Comparison of ENCODE assay signal across 8 cellular contexts in genomic region chr13:28495586-28496564, GRCh38. TPM values are rescaled to one million over a fixed set of nuclear protein-coding genes. Genes with fewer than 3 reads are reported as not detected.
A peak's percentile ranks its signal among the peaks of the same experiment; 100 is the strongest.
DNase-seq lines count a peak whose midpoint lies in the region; ATAC-seq and TF ChIP-seq lines count a peak whose summit lies in the region.

No MANE protein-coding gene starts in this region.

- TF ChIP-seq CTCF in AG04450 (IDR thresholded peaks at IDR 0.05; ENCODE audit: low read depth, low read length) (no peak), breast epithelium (IDR thresholded peaks at IDR 0.05) (no peak)

- H3K36me3 ChIP-seq in HUES48 (ENCODE audit: control insufficient read depth, insufficient read depth, low read length) (no peaks in the 10 kb centered on the region; the same call in 1 of the 2 replicates), breast epithelium (no peaks in the 10 kb centered on the region)

- H3K27ac ChIP-seq in AG04450 (ENCODE audit: low read depth, low read length) (no peak overlapping the region), HUES48 (ENCODE audit: low read depth, low read length) (peak overlapping the region; percentile 59), breast epithelium (peak overlapping the region; percentile 40 to 78)

- H3K36me3 Mint-ChIP-seq in naive B cell: peaks cover 0 to 8% of the 10 kb centered on the region in 2 donors

- peaks cover 45 to 59% (median 49%) of the 10 kb centered on the region in 3 donors for H3K27me3 Mint-ChIP-seq in naive B cell

- DNase-seq in AG04450 (ENCODE audit: low read depth, low spot score) (no peak), breast epithelium (ENCODE audit: low spot score in 2 of 2) (peak in 1 of 2 donors; percentile 24), naive B cell (no peak), OCI-M1 (lab: John Stamatoyannopoulos, UW) (no peak), foreskin melanocyte (no peak), left colon (no peak)

- H3K9me3 Mint-ChIP-seq in naive B cell: no peaks in the 10 kb centered on the region

- H3K4me1 ChIP-seq in HUES48 (ENCODE audit: control insufficient read depth, insufficient read depth, low read length) (peaks cover 46% of the 10 kb centered on the region), breast epithelium (peaks cover 8 to 20% of the 10 kb centered on the region in 2 donors)

- H3K4me3 ChIP-seq in AG04450 (ENCODE audit: low read depth, low read length): peak overlapping the region; percentile 57
- H3K4me3 ChIP-seq in HUES48 (ENCODE audit: low read depth, low read length): peak overlapping the region; percentile 86
- H3K4me3 ChIP-seq in breast epithelium: peak overlapping the region; percentile 46 to 81 (median 58)

- CTCF ChIA-PET in AG04450 (lab: Charles Lee): no interaction called here

- peak overlapping the region in 1 of 6 donors; percentile 66 for H3K27ac Mint-ChIP-seq in naive B cell

- intact Hi-C loops in breast epithelium (cut with DNase I; ENCODE audit: low total_unique reads): no loop called here
- intact Hi-C loops in left colon (cut with DNase I, micrococcal nuclease): no loop called here

- H3K9me3 ChIP-seq in AG04450 (ENCODE audit: control insufficient read depth, insufficient read depth, low read length) (peaks cover 3% of the 10 kb centered on the region; the same call in 1 of the 2 replicates), HUES48 (ENCODE audit: control insufficient read depth, insufficient read depth, low read length) (no peaks in the 10 kb centered on the region), breast epithelium (no peaks in the 10 kb centered on the region)

- TF ChIP-seq POLR2A in breast epithelium (IDR thresholded peaks at IDR 0.05): no peak

- H3K9ac ChIP-seq in HUES48 (ENCODE audit: low read depth, low read length): peak overlapping the region; percentile 56

- peaks cover 3 to 22% (median 16%) of the 10 kb centered on the region in 3 donors for H3K4me1 Mint-ChIP-seq in naive B cell

- H3K27me3 ChIP-seq in AG04450 (ENCODE audit: control insufficient read depth, insufficient read depth, low read length) (peaks cover 45% of the 10 kb centered on the region), HUES48 (ENCODE audit: control insufficient read depth, insufficient read depth, low read length) (peaks cover 25% of the 10 kb centered on the region), breast epithelium (peaks cover 12 to 50% of the 10 kb centered on the region in 2 donors)

- POLR2A ChIA-PET in AG04450 (lab: Yijun Ruan, JAX): interaction anchor here (1.2 kb wide), 1 partner anchor 163 kb away, joined by 4 read pairs; the partner anchor contains the start of gene POMP

- peak overlapping the region; percentile 73 to 87 (median 82) for H3K4me3 Mint-ChIP-seq in naive B cell

- ATAC-seq in naive B cell (ENCODE audit: low read depth in 2 of 2) (no peak), GM21515 (IDR thresholded peaks at IDR 0.05; ENCODE audit: unreplicated experiment) (no peak), left colon (no peak)

RNA-seq across cellular contexts. Expression of gene FLT1, which starts 0.9 kb away (rescaled TPM):
- polyA plus RNA-seq in AG04450 (2011; rRNA removed) (2.3 and 2.4 TPM in 2 replicates), naive B cell (ENCODE audit: low read depth in 6 of 6) (1 to 10 TPM; 1.3 to 4.2 (median 3.7) TPM)
- polyA minus RNA-seq in AG04450 (2011; rRNA and poly(A)+ RNA removed): 1.2 and 3.0 TPM in 2 replicates
- total RNA-seq in breast epithelium (10 to 100 TPM; 17.0 to 44.6 (median 29.0) TPM), left colon (1 to 10 TPM; 5.7 to 5.8 TPM)
